12 cellular contexts compared by ENCODE assay signal in the genomic region with DNA sequence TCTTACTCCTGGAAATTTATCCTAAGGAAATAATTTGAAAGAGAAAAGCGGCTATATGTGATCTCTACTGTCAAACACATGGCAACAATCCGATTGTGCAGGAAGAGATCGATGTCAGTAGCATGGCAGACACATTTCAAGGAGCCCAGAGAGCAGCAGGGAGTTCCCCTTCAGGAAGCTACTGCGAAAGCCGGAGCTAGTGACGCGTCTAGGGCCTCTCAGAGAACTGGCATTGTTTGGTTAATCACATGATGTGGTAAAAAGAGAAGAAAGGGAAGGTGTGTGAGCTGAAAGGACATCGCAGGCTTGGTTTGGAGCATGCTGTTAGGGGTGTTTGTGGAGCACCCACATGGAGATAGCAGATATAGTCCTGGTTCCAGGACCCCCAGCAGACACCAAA.
DNase-seq lines count a peak whose midpoint lies in the region; ATAC-seq lines count a peak whose summit lies in the region.
"Had no signal": no experiment of that assay in that cellular context is flagged by ENCODE, and none has a peak within 500 bp of the region (broad histone marks: within the 10 kb centered on the region; RNA-seq: fewer than 3 reads in every experiment).

No MANE protein-coding gene starts in this region.

- H3K4me1 Mint-ChIP-seq in activated naive CD8-positive, alpha-beta T cell treated with anti-CD3 and anti-CD28 coated beads, Interleukin-2, amount 10 ng/mL, durations not matched to agents 7 days and 5 days: peaks cover 5% of the 10 kb centered on the region

- H3K9me3 Mint-ChIP-seq in activated naive CD8-positive, alpha-beta T cell treated with anti-CD3 and anti-CD28 coated beads, Interleukin-2, amount 10 ng/mL, durations not matched to agents 7 days and 5 days: no peaks in the 10 kb centered on the region

- no peak overlapping the region for H3K27ac ChIP-seq in effector memory CD4-positive, alpha-beta T cell (ENCODE audit: insufficient read depth, low read length, poor library complexity, severe bottlenecking)
- H3K27ac ChIP-seq: esophagus squamous epithelium, tibial nerve had no signal

- POLR2A ChIA-PET in activated naive CD8-positive, alpha-beta T cell treated with anti-CD3 and anti-CD28 coated beads, Interleukin-2, amount 10 ng/mL, durations not matched to agents 7 days and 5 days (lab: Charles Lee): no interaction called here

- H3K27ac Mint-ChIP-seq in activated naive CD8-positive, alpha-beta T cell treated with anti-CD3 and anti-CD28 coated beads, Interleukin-2, amount 10 ng/mL, durations not matched to agents 7 days and 5 days: no peak overlapping the region

- H3K4me3 ChIP-seq in effector memory CD4-positive, alpha-beta T cell (ENCODE audit: insufficient read depth, low read depth, low read length, poor library complexity, severe bottlenecking): no peak overlapping the region
- H3K4me3 ChIP-seq: esophagus squamous epithelium, mucosa of descending colon, tibial nerve had no signal

- DNase-seq in activated CD4-positive, CD25-positive, alpha-beta regulatory T cell treated with anti-CD3 and anti-CD28 coated beads, Interleukin-2, amount 50 U/mL, for 72 hours: no peak
- DNase-seq in NOMO-1 treated with DMSO at 0.1 percent for 48 hours (lab: John Stamatoyannopoulos, UW; ENCODE audit: unreplicated experiment) (peak; percentile 42), NCI-H1092 (lab: John Stamatoyannopoulos, UW) (no peak), left ventricle myocardium superior (no peak)
- DNase-seq in activated naive CD8-positive, alpha-beta T cell treated with anti-CD3 and anti-CD28 coated beads, Interleukin-2, amount 10 ng/mL, durations not matched to agents 7 days and 5 days: no peak
- DNase-seq in stimulated activated CD8-positive, alpha-beta memory T cell treated with anti-CD3 and anti-CD28 coated beads, Interleukin-4, amount 100 ng/mL, for 48 hours: peak; percentile 33
- DNase-seq in effector memory CD4-positive, alpha-beta T cell: no peak
- DNase-seq: esophagus squamous epithelium, mucosa of descending colon, PC-3 had no signal

- H3K27me3 ChIP-seq in effector memory CD4-positive, alpha-beta T cell (replicated peaks; ENCODE audit: control insufficient read depth, insufficient read depth, low read length, poor library complexity, severe bottlenecking): no peaks in the 10 kb centered on the region
- H3K27me3 ChIP-seq: esophagus squamous epithelium, tibial nerve had no signal

- no peaks in the 10 kb centered on the region for H3K36me3 Mint-ChIP-seq in activated naive CD8-positive, alpha-beta T cell treated with anti-CD3 and anti-CD28 coated beads, Interleukin-2, amount 10 ng/mL, durations not matched to agents 7 days and 5 days

- peak; percentile 30 to 60 for ATAC-seq in activated CD4-positive, CD25-positive, alpha-beta regulatory T cell treated with anti-CD3 and anti-CD28 coated beads, Interleukin-2, amount 50 U/mL, for 24 hours
- peak; percentile 79 for ATAC-seq in activated naive CD8-positive, alpha-beta T cell treated with anti-CD3 and anti-CD28 coated beads, Interleukin-2, amount 10 ng/mL, durations not matched to agents 7 days and 5 days (ENCODE audit: low read depth)
- no peak for ATAC-seq in left ventricle myocardium superior
- ATAC-seq: mucosa of descending colon, PC-3 had no signal

- H3K4me3 Mint-ChIP-seq in activated naive CD8-positive, alpha-beta T cell treated with anti-CD3 and anti-CD28 coated beads, Interleukin-2, amount 10 ng/mL, durations not matched to agents 7 days and 5 days: no peak overlapping the region

- no peaks in the 10 kb centered on the region for H3K9me3 ChIP-seq in effector memory CD4-positive, alpha-beta T cell (ENCODE audit: control insufficient read depth, low read length)
- H3K9me3 ChIP-seq: esophagus squamous epithelium, mucosa of descending colon, tibial nerve had no signal

- peaks cover 22% of the 10 kb centered on the region for H3K27me3 Mint-ChIP-seq in activated naive CD8-positive, alpha-beta T cell treated with anti-CD3 and anti-CD28 coated beads, Interleukin-2, amount 10 ng/mL, durations not matched to agents 7 days and 5 days

- intact Hi-C loops in left ventricle myocardium superior (cut with micrococcal nuclease): no loop called here

- no peaks in the 10 kb centered on the region for H3K4me1 ChIP-seq in effector memory CD4-positive, alpha-beta T cell (ENCODE audit: control insufficient read depth, insufficient read depth, low read length, poor library complexity, severe bottlenecking)
- H3K4me1 ChIP-seq: tibial nerve had no signal

- no peaks in the 10 kb centered on the region for H3K36me3 ChIP-seq in effector memory CD4-positive, alpha-beta T cell (ENCODE audit: control insufficient read depth, insufficient read depth, low read length)
- H3K36me3 ChIP-seq: esophagus squamous epithelium had no signal

Comparison
In these comparisons a context has a peak if more than half of its experiments do, and no peak if none do; other contexts are left out.
1. DNase-seq: peak in NOMO-1 treated with DMSO at 0.1 percent for 48 hours (single experiment) and stimulated activated CD8-positive, alpha-beta memory T cell treated with anti-CD3 and anti-CD28 coated beads, Interleukin-4, amount 100 ng/mL, for 48 hours (single experiment); none in activated CD4-positive, CD25-positive, alpha-beta regulatory T cell treated with anti-CD3 and anti-CD28 coated beads, Interleukin-2, amount 50 U/mL, for 72 hours (single experiment), activated naive CD8-positive, alpha-beta T cell treated with anti-CD3 and anti-CD28 coated beads, Interleukin-2, amount 10 ng/mL, durations not matched to agents 7 days and 5 days (single experiment), NCI-H1092 (single experiment), left ventricle myocardium superior (single experiment) and effector memory CD4-positive, alpha-beta T cell (0 of 3).